ENCODE assay signal across 8 cellular contexts in the genomic region with DNA sequence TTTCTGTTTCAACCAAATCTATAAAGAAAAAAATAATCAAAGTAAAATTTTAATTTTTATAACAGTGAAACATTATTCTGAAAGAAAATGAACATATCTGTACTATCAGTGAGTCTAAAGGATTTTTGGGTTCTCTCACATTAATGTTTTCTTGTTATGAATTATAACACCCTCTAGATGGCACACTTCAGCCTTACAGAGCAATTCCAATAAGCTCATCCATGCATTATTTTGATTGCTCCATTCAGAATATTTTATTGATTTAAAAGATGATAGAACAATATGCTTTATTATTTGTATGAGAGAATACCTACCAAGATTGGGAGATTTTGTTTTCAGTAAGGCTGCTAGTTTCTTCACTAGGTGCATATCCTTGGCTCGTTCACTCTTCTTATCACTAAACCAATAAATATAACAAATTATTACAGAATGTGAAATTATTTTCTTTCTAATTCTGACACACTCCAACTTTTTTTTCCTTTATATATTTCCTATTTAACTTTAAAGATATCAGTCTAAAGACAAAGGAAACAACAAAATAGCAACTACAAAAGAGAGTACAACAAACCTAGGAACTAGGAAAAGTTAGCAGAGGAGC.
A peak's percentile ranks its signal among the peaks of the same experiment; 100 is the strongest.
DNase-seq lines count a peak whose midpoint lies in the region; ATAC-seq and TF ChIP-seq lines count a peak whose summit lies in the region.

No MANE protein-coding gene starts in this region.

- H3K36me3 Mint-ChIP-seq in stimulated activated memory B cell treated with anti-CD40 and anti-IgM and Interleukin-4, amounts not matched to agents 10 μg/mL and 1 μg/mL and 100 μg/mL, for 72 hours, result peaks cover 47% of the 10 kb centered on the region

- H3K4me1 ChIP-seq in gastrocnemius medialis, result no peaks in the 10 kb centered on the region

- H3K27ac ChIP-seq in gastrocnemius medialis, result no peak overlapping the region

- H3K4me3 Mint-ChIP-seq in stimulated activated memory B cell treated with anti-CD40 and anti-IgM and Interleukin-4, amounts not matched to agents 10 μg/mL and 1 μg/mL and 100 μg/mL, for 72 hours, result no peak overlapping the region

- intact Hi-C loops in gastrocnemius medialis (cut with DNase I; ENCODE audit: low total_unique reads), result no loop called here

- TF ChIP-seq CTCF in gastrocnemius medialis (IDR thresholded peaks at IDR 0.05 in 4 of 5, conservative IDR thresholded peaks at IDR 0.05 in 1 of 5), result peak in 3 of 5 experiments; percentile 17 to 37 (median 21)

- H3K9me3 ChIP-seq in gastrocnemius medialis, result no peaks in the 10 kb centered on the region

- no peaks in the 10 kb centered on the region for H3K4me1 Mint-ChIP-seq in stimulated activated memory B cell treated with anti-CD40 and anti-IgM and Interleukin-4, amounts not matched to agents 10 μg/mL and 1 μg/mL and 100 μg/mL, for 72 hours

- no peak overlapping the region for H3K4me3 ChIP-seq in gastrocnemius medialis

- no peaks in the 10 kb centered on the region for H3K9me3 Mint-ChIP-seq in stimulated activated memory B cell treated with anti-CD40 and anti-IgM and Interleukin-4, amounts not matched to agents 10 μg/mL and 1 μg/mL and 100 μg/mL, for 72 hours

- H3K27me3 Mint-ChIP-seq in stimulated activated memory B cell treated with anti-CD40 and anti-IgM and Interleukin-4, amounts not matched to agents 10 μg/mL and 1 μg/mL and 100 μg/mL, for 72 hours, result no peaks in the 10 kb centered on the region

- peaks cover 0 to 53% of the 10 kb centered on the region in 2 donors for H3K36me3 ChIP-seq in gastrocnemius medialis

- no peak for TF ChIP-seq POLR2A in gastrocnemius medialis (IDR thresholded peaks at IDR 0.05)

- no peak for ATAC-seq in gastrocnemius medialis
- no peak for ATAC-seq in GM19023 (IDR thresholded peaks at IDR 0.05; ENCODE audit: unreplicated experiment)
- no peak for ATAC-seq in stimulated activated memory B cell treated with anti-CD40 and anti-IgM and Interleukin-4, amounts not matched to agents 10 μg/mL and 1 μg/mL and 100 μg/mL, for 72 hours

- peak; percentile 16 for DNase-seq in CD1c-positive myeloid dendritic cell (ENCODE audit: extremely low spot score)
- DNase-seq in H4 (ENCODE audit: low spot score), result peak; percentile 13
- DNase-seq in NCI-H82 (lab: John Stamatoyannopoulos, UW), result peak; percentile 62
- peak; percentile 21 to 48 for DNase-seq in dermis microvascular lymphatic vessel endothelial cell (ENCODE audit: low read depth in 2 of 2)
- DNase-seq in gastrocnemius medialis, result no peak
- no peak for DNase-seq in mucosa of gallbladder (ENCODE audit: low spot score)

- no peaks in the 10 kb centered on the region for H3K27me3 ChIP-seq in gastrocnemius medialis

- in situ Hi-C loops in gastrocnemius medialis (cut with MboI; ENCODE audit: low sequenced_read_pairs in 4 of 4), result no loop called here

- H3K27ac Mint-ChIP-seq in stimulated activated memory B cell treated with anti-CD40 and anti-IgM and Interleukin-4, amounts not matched to agents 10 μg/mL and 1 μg/mL and 100 μg/mL, for 72 hours, result no peak overlapping the region

Comparison
In these comparisons a context has a peak if more than half of its experiments do, and no peak if none do; other contexts are left out.
1. DNase-seq: peak in CD1c-positive myeloid dendritic cell (single experiment), H4 (single experiment), NCI-H82 (single experiment) and dermis microvascular lymphatic vessel endothelial cell (2 of 2); none in gastrocnemius medialis (0 of 2) and mucosa of gallbladder (single experiment).